7 cellular contexts compared by ENCODE assay signal in genomic region chr14:31346097-31346496, GRCh38.
"Had no signal": no experiment of that assay in that cellular context is flagged by ENCODE, and none has a peak within 500 bp of the region (broad histone marks: within the 10 kb centered on the region; RNA-seq: fewer than 3 reads in every experiment).

No MANE protein-coding gene starts in this region.

- H3K4me3 Mint-ChIP-seq: HFFc6 had no signal

- DNase-seq: GM23248, GOT3, H7, HFFc6 had no signal

- H3K4me1 Mint-ChIP-seq: IgD-negative memory B cell had no signal

- H3K27ac Mint-ChIP-seq: HFFc6, IgD-negative memory B cell had no signal

- ATAC-seq: HCT116, HepG2 had no signal

- H3K9me3 Mint-ChIP-seq: HFFc6, IgD-negative memory B cell had no signal

- H3K27me3 Mint-ChIP-seq: IgD-negative memory B cell had no signal
